Comparison of ENCODE assay signal across 8 cellular contexts in the genomic region with DNA sequence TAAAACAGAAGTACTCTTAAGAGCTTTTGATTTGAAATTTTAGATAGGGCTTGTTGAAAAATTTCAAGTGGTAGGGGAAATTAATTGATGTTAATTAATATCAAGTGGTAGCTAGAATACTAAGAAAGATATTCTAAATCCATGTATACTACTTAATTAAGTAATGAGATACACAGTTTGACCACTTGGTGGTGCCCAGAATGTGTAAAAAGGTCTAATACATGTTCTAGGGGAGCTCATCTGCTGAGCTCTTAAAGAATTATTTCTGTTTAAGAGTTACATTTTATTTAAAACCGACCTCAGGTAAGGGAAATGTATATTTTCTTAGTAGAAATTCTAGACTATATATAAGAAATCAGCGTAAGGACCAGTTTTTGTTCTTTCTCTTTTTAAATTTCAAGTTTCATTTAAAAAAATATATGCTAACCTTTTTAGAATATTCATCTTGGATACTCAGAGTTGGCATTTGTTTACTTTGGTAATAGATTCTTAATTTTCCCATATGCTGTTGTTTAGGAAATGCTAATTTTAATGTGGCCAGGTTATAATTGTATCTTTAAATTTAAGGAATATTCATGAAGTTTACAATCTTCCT.
DNase-seq lines count a peak whose midpoint lies in the region; ATAC-seq and TF ChIP-seq lines count a peak whose summit lies in the region.

No MANE protein-coding gene starts in this region.

- intact Hi-C loops in aorta (cut with DNase I): loop anchor here in 1 of 2 donors (10.0 kb wide), 2 partner anchors 63 to 123 kb away; a partner anchor contains a TSS

- TF ChIP-seq CTCF in fibroblast of lung (conservative IDR thresholded peaks at IDR 0.05 in 1 of 2, IDR thresholded peaks at IDR 0.05 in 1 of 2; ENCODE audit: low read depth in 1 of 2, low read length in 2 of 2): peak; percentile 28 to 58

- WGBS in aorta, 2 donors: 58% methylated on average over 2 of the region's 2 CpGs

- H3K36me3 ChIP-seq in fibroblast of lung (ENCODE audit: control insufficient read depth, insufficient read depth, low read length) (no peaks in the 10 kb centered on the region), aorta (ENCODE audit: control insufficient read depth in 1 of 2, insufficient read depth in 2 of 2, low read length in 1 of 2) (no peaks in the 10 kb centered on the region)

- ATAC-seq in GM18858 (IDR thresholded peaks at IDR 0.05; ENCODE audit: unreplicated experiment) (peak; percentile 72), HG03521 (IDR thresholded peaks at IDR 0.05; ENCODE audit: unreplicated experiment) (peak; percentile 65), aorta (ENCODE audit: low FRiP score) (no peak)

- H3K4me2 ChIP-seq in fibroblast of lung (ENCODE audit: extremely low read depth, insufficient read depth, low read length): no peak overlapping the region

- H3K27ac ChIP-seq in fibroblast of lung (ENCODE audit: insufficient read depth, low read length) (no peak overlapping the region), aorta (ENCODE audit: low read depth in 1 of 2, low read length in 2 of 2) (no peak overlapping the region)

- H4K20me1 ChIP-seq in fibroblast of lung (ENCODE audit: control insufficient read depth, extremely low read depth, insufficient read depth, low read length): no peaks in the 10 kb centered on the region

- H3K4me3 ChIP-seq in fibroblast of lung (replicated peaks in 1 of 4; ENCODE audit: control extremely low read depth in 1 of 4, insufficient read depth in 1 of 4, low read depth in 3 of 4, low read length in 4 of 4) (no peak overlapping the region), aorta (ENCODE audit: low read length in 2 of 2) (no peak overlapping the region)

- H3K79me2 ChIP-seq in fibroblast of lung (ENCODE audit: control insufficient read depth, insufficient read depth, low read length): no peaks in the 10 kb centered on the region

- H3K4me1 ChIP-seq in fibroblast of lung (ENCODE audit: control insufficient read depth, extremely low read depth, insufficient read depth, low read length): no peaks in the 10 kb centered on the region
- no peaks in the 10 kb centered on the region for H3K4me1 ChIP-seq in aorta (ENCODE audit: control insufficient read depth in 1 of 2, insufficient read depth in 2 of 2, low read length in 2 of 2)

- H2AFZ ChIP-seq in fibroblast of lung (ENCODE audit: low read length): no peak overlapping the region

- H3K27me3 ChIP-seq in fibroblast of lung (ENCODE audit: control insufficient read depth, insufficient read depth, low read length): no peaks in the 10 kb centered on the region
- H3K27me3 ChIP-seq in aorta (ENCODE audit: control insufficient read depth in 1 of 2, insufficient read depth in 2 of 2, low read length in 1 of 2): no peaks in the 10 kb centered on the region

- no peak overlapping the region for H3K9ac ChIP-seq in fibroblast of lung (ENCODE audit: insufficient read depth, low read length)

- DNase-seq in NCI-H1436 (lab: John Stamatoyannopoulos, UW): peak; percentile 15
- no peak for DNase-seq in NCI-H1436 treated with DMSO at 0.1 percent for 48 hours (lab: John Stamatoyannopoulos, UW)
- peak; percentile 62 for DNase-seq in SK-N-DZ (ENCODE audit: low spot score)
- DNase-seq in fibroblast of lung (ENCODE audit: low read depth in 2 of 2): peak; percentile 58 to 80
- peak; percentile 20 for DNase-seq in pulmonary artery endothelial cell (ENCODE audit: low read depth, low spot score)
- no peak for DNase-seq in aorta

- H3K9me3 ChIP-seq in fibroblast of lung (ENCODE audit: control insufficient read depth, insufficient read depth, low read depth, low read length): no peaks in the 10 kb centered on the region
- H3K9me3 ChIP-seq in aorta (ENCODE audit: control insufficient read depth, low read length): no peaks in the 10 kb centered on the region

Comparison
In these comparisons a context has a peak if more than half of its experiments do, and no peak if none do; other contexts are left out.
1. DNase-seq: peak in NCI-H1436 (single experiment), SK-N-DZ (single experiment), fibroblast of lung (2 of 2) and pulmonary artery endothelial cell (single experiment); none in NCI-H1436 treated with DMSO at 0.1 percent for 48 hours (single experiment) and aorta (0 of 2).